8 cellular contexts compared by ENCODE assay signal in the genomic region with DNA sequence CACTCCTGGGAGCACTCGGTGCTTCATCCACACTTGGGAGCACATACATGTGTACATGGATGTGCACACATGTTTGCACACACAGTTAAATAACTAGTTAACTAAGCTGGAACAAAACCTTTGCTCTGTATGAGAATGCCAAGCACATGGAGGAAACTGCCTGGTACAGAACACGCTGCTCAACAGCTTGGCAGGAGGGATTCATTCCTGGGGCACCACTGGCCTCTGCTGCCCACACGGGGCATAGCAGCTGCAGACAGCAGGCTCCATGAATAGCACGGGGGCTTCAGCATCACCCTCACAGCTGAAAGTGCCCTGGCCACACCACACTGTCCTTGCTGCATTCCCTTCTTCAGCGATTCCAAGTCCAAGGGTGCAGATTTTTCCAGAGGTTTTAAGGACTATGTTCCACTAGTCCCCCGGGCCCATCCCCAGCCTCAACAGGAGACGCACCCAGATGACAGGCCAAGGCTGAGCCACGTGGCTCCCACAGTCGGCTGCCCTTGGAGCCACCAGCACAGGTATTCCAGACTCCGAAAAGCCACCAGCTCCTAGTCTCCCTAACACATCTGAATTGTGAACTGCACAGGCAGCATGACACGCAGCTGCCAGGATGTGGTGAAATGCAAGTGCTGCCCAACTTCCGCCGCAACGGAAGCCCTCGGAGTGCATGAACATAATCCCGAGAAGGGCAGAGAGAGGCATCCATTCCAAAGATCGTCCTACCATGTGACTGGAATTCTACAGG. TPM values are rescaled to one million over a fixed set of nuclear protein-coding genes. Genes with fewer than 3 reads are reported as not detected.
A peak's percentile ranks its signal among the peaks of the same experiment; 100 is the strongest.
DNase-seq lines count a peak whose midpoint lies in the region; ATAC-seq, FAIRE-seq and TF ChIP-seq lines count a peak whose summit lies in the region.

No MANE protein-coding gene starts in this region.

- H3K27me3 ChIP-seq in GM12878 (replicated peaks in 1 of 2; ENCODE audit: control insufficient read depth in 2 of 2, insufficient read depth in 2 of 2, low read length in 1 of 2) = no peaks in the 10 kb centered on the region
- H3K27me3 ChIP-seq in smooth muscle cell (ENCODE audit: low read depth) = no peaks in the 10 kb centered on the region

- no peak for TF ChIP-seq EP300 in GM12878 (IDR thresholded peaks at IDR 0.05; ENCODE audit: borderline replicate concordance in 1 of 2, control insufficient read depth in 1 of 2, low read depth in 2 of 2, low read length in 2 of 2)

- no peak for TF ChIP-seq POLR2A in GM12878 (IDR thresholded peaks at IDR 0.05; ENCODE audit: low read depth, low read length)

- H3K4me3 ChIP-seq in GM12878 (no peak overlapping the region), smooth muscle cell (no peak overlapping the region)

- TF ChIP-seq CTCF in GM12878 (IDR thresholded peaks at IDR 0.05 in 2 of 3, conservative IDR thresholded peaks at IDR 0.05 in 1 of 3; ENCODE audit: control insufficient read depth in 2 of 3, extremely low read depth in 1 of 3, insufficient read depth in 1 of 3, low read depth in 3 of 3, low read length in 3 of 3) = peak; percentile 57 to 64 (median 62)
- peak; percentile 54 for TF ChIP-seq CTCF in smooth muscle cell (IDR thresholded peaks at IDR 0.05; ENCODE audit: borderline replicate concordance, insufficient read depth, poor library complexity, severe bottlenecking)

- H3K79me2 ChIP-seq in GM12878 (ENCODE audit: control insufficient read depth, insufficient read depth, low read length) (no peaks in the 10 kb centered on the region), smooth muscle cell (ENCODE audit: low read depth) (no peaks in the 10 kb centered on the region)

- H3K9ac ChIP-seq in GM12878 (ENCODE audit: control insufficient read depth, insufficient read depth, low read length) (no peak overlapping the region), smooth muscle cell (ENCODE audit: low read depth) (no peak overlapping the region)

- intact Hi-C loops in GM12878 (cut with micrococcal nuclease; ENCODE audit: unreplicated experiment) = loop anchor here (2.0 kb wide), 1 partner anchor 465 kb away; no protein-coding TSS in a partner anchor

- no peak overlapping the region for H2AFZ ChIP-seq in GM12878 (ENCODE audit: control insufficient read depth, low read depth, low read length)
- H2AFZ ChIP-seq in smooth muscle cell (ENCODE audit: low read depth) = no peak overlapping the region

- peaks cover 2% of the 10 kb centered on the region for H3F3A ChIP-seq in smooth muscle cell (ENCODE audit: low read depth)

- SMC1A ChIA-PET in GM12878 (lab: Charles Lee; ENCODE audit: uncharacterized antibody, unreplicated experiment) = no interaction called here

- 56% methylated on average over 17 of the region's 17 CpGs for WGBS in GM12878 (ENCODE audit: insufficient coverage, insufficient replicate concordance, low lambda C conversion rate, missing lambda C conversion rate)
- 89% methylated on average over 17 of the region's 17 CpGs for WGBS in smooth muscle cell (ENCODE audit: low lambda C conversion rate)

- in situ Hi-C loops in SK-MEL-5 (cut with HindIII; ENCODE audit: low pct_unique_long_range_greater_than_20kb, low sequenced_read_pairs) = no loop called here
- in situ Hi-C loops in GM12878 (cut with MboI) = no loop called here

- ATAC-seq in GM12878 = peak; percentile 72
- no peak for ATAC-seq in GM18502 (IDR thresholded peaks at IDR 0.05; ENCODE audit: poor library complexity, unreplicated experiment)
- no peak for ATAC-seq in GM19397 (IDR thresholded peaks at IDR 0.05; ENCODE audit: unreplicated experiment)

- H4K20me1 ChIP-seq in GM12878 (ENCODE audit: control insufficient read depth, insufficient read depth) (no peaks in the 10 kb centered on the region), smooth muscle cell (ENCODE audit: low read depth) (peaks cover 30% of the 10 kb centered on the region)

- no peaks in the 10 kb centered on the region for H3K9me3 ChIP-seq in GM12878 (replicated peaks; ENCODE audit: control insufficient read depth, insufficient read depth, low read length)
- H3K9me3 ChIP-seq in smooth muscle cell (replicated peaks; ENCODE audit: low read depth) = no peaks in the 10 kb centered on the region

- BruUV-seq in GM12878 (replicated peaks; lab: Mats Ljungman, UMichigan) = no TSS peak

- TF ChIP-seq RAD21 in GM12878 (IDR thresholded peaks at IDR 0.05; ENCODE audit: insufficient read depth, low read depth, low read length) = peak; percentile 72

- H3K36me3 ChIP-seq in GM12878 (ENCODE audit: control insufficient read depth in 2 of 2, insufficient read depth in 2 of 2, low read length in 1 of 2) (no peaks in the 10 kb centered on the region; a peak in 2 of 4 replicates), smooth muscle cell (ENCODE audit: low read depth) (no peaks in the 10 kb centered on the region)

- no peaks in the 10 kb centered on the region for H3K4me1 ChIP-seq in GM12878 (ENCODE audit: control insufficient read depth, insufficient read depth, low read length)
- H3K4me1 ChIP-seq in smooth muscle cell (ENCODE audit: low read depth) = no peaks in the 10 kb centered on the region

- H3K27ac ChIP-seq in GM12878 (ENCODE audit: control insufficient read depth, insufficient read depth) = no peak overlapping the region
- no peak overlapping the region for H3K27ac ChIP-seq in smooth muscle cell (ENCODE audit: low read depth)

- RAD21 ChIA-PET in GM12878 (lab: Charles Lee; ENCODE audit: unreplicated experiment) = no interaction called here

- CTCF ChIA-PET in GM12878 (lab: Yijun Ruan, JAX) = no interaction called here

- H3K4me2 ChIP-seq in GM12878 (ENCODE audit: control insufficient read depth, insufficient read depth) (no peak overlapping the region), smooth muscle cell (no peak overlapping the region)

- no peak for FAIRE-seq in GM12878 (lab: Jason Lieb, UNC)

- peak; percentile 81 for DNase-seq in D341Med (ENCODE audit: low spot score)
- DNase-seq in HT-29 (ENCODE audit: low spot score) = peak; percentile 48
- DNase-seq in SK-MEL-5 (ENCODE audit: low read depth, low spot score) = peak; percentile 77
- no peak for DNase-seq in GM12878 (ENCODE audit: low read depth, low spot score)
- DNase-seq in hippocampal formation (lab: John Stamatoyannopoulos, UW) = peak; percentile 37 to 41
- no peak for DNase-seq in smooth muscle cell (lab: John Stamatoyannopoulos, UW; ENCODE audit: unreplicated experiment)

- POLR2A ChIA-PET in GM12878 (lab: Charles Lee) = no interaction called here

TF ChIP-seq in GM12878, 131 proteins besides CTCF, POLR2A, EP300 and RAD21 (continues in another document):
- TF ChIP-seq ZZZ3 (IDR thresholded peaks at IDR 0.05; ENCODE audit: control insufficient read depth, insufficient read length, low read depth) (no peak), STAT1 (conservative IDR thresholded peaks at IDR 0.05) (no peak), PAX5 (IDR thresholded peaks at IDR 0.05; ENCODE audit: borderline replicate concordance, low read depth, low read length) (no peak), ZNF24 (IDR thresholded peaks at IDR 0.05) (no peak), WRNIP1 (IDR thresholded peaks at IDR 0.05; ENCODE audit: borderline replicate concordance, low read depth, low read length) (no peak), CHD4 (IDR thresholded peaks at IDR 0.05) (no peak), EZH2 (IDR thresholded peaks at IDR 0.05; ENCODE audit: borderline replicate concordance, control insufficient read depth, low read depth, low read length) (no peak), MYC (IDR thresholded peaks at IDR 0.05; ENCODE audit: insufficient read depth, insufficient read length, insufficient replicate concordance, low read length, severe bottlenecking) (no peak)

RNA-seq across cellular contexts. Expression of gene NPHP4, which starts 16.9 kb away (rescaled TPM):
- 11.0 and 15.8 TPM in 2 replicates for total RNA-seq in HT-29 (2014; rRNA removed; shearing (Covaris generic))
- 3.4 and 5.9 TPM in 2 replicates for total RNA-seq in SK-MEL-5 (2014; rRNA removed; shearing (Covaris generic))
- 14.8 and 17.9 TPM in 2 replicates for polyA plus RNA-seq in SK-MEL-5 (2015; cell fraction: cytosol; rRNA removed)
- 60.8 and 76.2 TPM in 2 replicates for polyA plus RNA-seq in SK-MEL-5 (2015; cell fraction: nucleus; rRNA removed)
- 33.2 and 39.6 TPM in 2 replicates for total RNA-seq in GM12878 (2013; cell fraction: nucleolus; rRNA removed)
- total RNA-seq in GM12878 (2014; rRNA removed) (3.2 and 3.8 TPM in 2 replicates), GM12878 (2014; rRNA removed; fragmentation: Illumina TruSeq; extraction: Trizol) (2.1 TPM in 2 replicates), GM12878 (2021) (8.3 and 10.5 TPM in 2 replicates), smooth muscle cell (8.4 and 8.6 TPM in 2 replicates)
- 1.9 TPM for polyA plus RNA-seq in GM12878 (2011; ENCODE audit: low read depth)
- polyA plus RNA-seq in GM12878 (2011; rRNA removed) (1.6 and 2.9 TPM in 2 replicates), GM12878 (2014; fragmentation: Illumina TruSeq; extraction: Trizol) (1.4 and 2.6 TPM in 2 replicates), GM12878 (2014; fragmentation: Nextera tagmentation; extraction: Ambion mirVana) (under 1 TPM; 0.16 to 0.66 TPM), GM12878 (2014; rRNA removed) (5.3 and 6.8 TPM in 2 replicates), GM12878 (2016; fragmentation: Nextera tagmentation; extraction: Ambion mirVana) (1 to 10 TPM; 3.3 TPM), smooth muscle cell (4.9 and 5.4 TPM in 2 replicates)
- polyA plus RNA-seq in GM12878 (2011; cell fraction: cytosol; rRNA removed) = 3.3 and 4.8 TPM in 2 replicates
- 41.4 and 46.9 TPM in 2 replicates for polyA plus RNA-seq in GM12878 (2011; cell fraction: nucleus; rRNA removed)
- 4.5 and 4.6 TPM in 2 replicates for polyA plus RNA-seq in GM12878 (2012)
- polyA minus RNA-seq in GM12878 (2011; rRNA and poly(A)+ RNA removed) = 5.6 and 11.7 TPM in 2 replicates
- polyA minus RNA-seq in GM12878 (2011; cell fraction: cytosol; rRNA and poly(A)+ RNA removed) = 3.8 and 4.0 TPM in 2 replicates
- polyA minus RNA-seq in GM12878 (2011; cell fraction: nucleus; rRNA and poly(A)+ RNA removed) = 11.2 and 18.5 TPM in 2 replicates

Comparison
In these comparisons a context has a peak if more than half of its experiments do, and no peak if none do; other contexts are left out.
1. DNase-seq: peak in D341Med (single experiment), HT-29 (single experiment), SK-MEL-5 (single experiment) and hippocampal formation (2 of 2); none in GM12878 (single experiment) and smooth muscle cell (single experiment).